Comparison of ENCODE assay signal across 24 cellular contexts in the genomic region with DNA sequence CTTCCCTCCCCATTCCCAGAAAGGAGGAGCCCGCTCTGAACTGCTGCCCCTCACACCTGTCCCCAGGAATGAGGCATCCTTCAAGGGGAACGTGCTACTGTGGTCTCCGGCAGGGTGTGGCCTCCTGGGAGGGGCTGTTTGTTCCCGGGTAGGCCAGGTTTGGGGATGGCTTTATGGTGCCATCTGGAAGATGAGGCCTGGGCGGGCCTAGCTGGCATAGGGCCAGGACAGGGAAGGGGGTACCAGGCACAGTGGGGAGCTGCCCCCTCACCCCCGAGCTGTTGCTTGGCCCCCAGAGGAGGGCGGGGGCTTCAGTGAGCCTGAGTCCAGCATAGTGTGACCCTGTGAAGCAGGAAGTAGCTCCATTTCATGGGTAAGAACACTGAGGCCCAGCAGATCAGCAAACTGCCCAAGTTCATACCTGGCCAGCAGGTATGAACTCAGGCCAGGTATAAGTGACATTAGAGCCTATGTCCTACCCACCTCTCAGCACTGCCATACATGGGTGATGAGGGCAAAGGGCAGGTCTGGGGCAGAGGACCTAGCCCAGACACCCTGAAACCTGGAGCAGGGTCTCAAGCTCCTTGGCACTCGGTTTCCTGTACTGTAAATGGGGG. TPM values are rescaled to one million over a fixed set of nuclear protein-coding genes. Genes with fewer than 3 reads are reported as not detected.
"Had no signal": no experiment of that assay in that cellular context is flagged by ENCODE, and none has a peak within 500 bp of the region (broad histone marks: within the 10 kb centered on the region; RNA-seq: fewer than 3 reads in every experiment).

No MANE protein-coding gene starts in this region.

- H3K4me3 Mint-ChIP-seq: activated CD4-positive, alpha-beta T cell treated with anti-CD3 and anti-CD28 coated beads, Interleukin-2, amount 10 ng/mL, durations not matched to agents 7 days and 5 days; activated T-cell treated with anti-CD3 and anti-CD28 coated beads, Interleukin-2, amount 50 U/mL, for 4 hours; dendritic cell treated with granulocyte-macrophage colony-stimulating factor and Interleukin-4, amounts not matched to agents 40 ng/mL and 50 ng/mL, for 4 days; immature natural killer cell; natural killer cell; stimulated activated naive CD8-positive, alpha-beta T cell treated with anti-CD3 and anti-CD28 coated beads, Interleukin-15, amount 100 ng/mL, for 72 hours had no signal

- DNase-seq: activated CD4-positive, alpha-beta T cell treated with anti-CD3 and anti-CD28 coated beads, Interleukin-2, amount 10 ng/mL, durations not matched to agents 7 days and 5 days; activated CD8-positive, alpha-beta memory T cell treated with anti-CD3 and anti-CD28 coated beads, Interleukin-2, amount 50 U/mL, for 4 hours; activated T-cell treated with anti-CD3 and anti-CD28 coated beads, Interleukin-2, amount 50 U/mL, for 4 hours; adrenal gland; cerebellar nuclear complex; effector memory CD4-positive, alpha-beta T cell; immature natural killer cell; mesendoderm; natural killer cell; nucleus accumbens; stimulated activated naive CD8-positive, alpha-beta T cell treated with anti-CD3 and anti-CD28 coated beads, Interleukin-15, amount 100 ng/mL, for 72 hours; trophoblast cell had no signal

- ATAC-seq: activated CD4-positive, CD25-positive, alpha-beta regulatory T cell treated with anti-CD3 and anti-CD28 coated beads, Interleukin-2, amount 50 U/mL, for 24 hours; activated naive CD4-positive, alpha-beta T cell treated with anti-CD3 and anti-CD28 coated beads, Interleukin-2, amount 50 U/mL, for 72 hours; activated T-cell treated with anti-CD3 and anti-CD28 coated beads, Interleukin-2, amount 50 U/mL, for 4 hours; gastroesophageal sphincter; heart left ventricle had no signal

- H3K27me3 Mint-ChIP-seq: activated CD4-positive, alpha-beta T cell treated with anti-CD3 and anti-CD28 coated beads, Interleukin-2, amount 10 ng/mL, durations not matched to agents 7 days and 5 days; stimulated activated naive CD8-positive, alpha-beta T cell treated with anti-CD3 and anti-CD28 coated beads, Interleukin-15, amount 100 ng/mL, for 72 hours had no signal

- H3K4me3 ChIP-seq: adrenal gland, esophagus muscularis mucosa, gastroesophageal sphincter, heart left ventricle, prostate gland, right atrium auricular region, suprapubic skin had no signal

- H3K4me1 Mint-ChIP-seq: stimulated activated naive CD8-positive, alpha-beta T cell treated with anti-CD3 and anti-CD28 coated beads, Interleukin-15, amount 100 ng/mL, for 72 hours had no signal

- H3K36me3 Mint-ChIP-seq: activated naive CD4-positive, alpha-beta T cell treated with anti-CD3 and anti-CD28 coated beads, Interleukin-2, amount 50 U/mL, for 72 hours; immature natural killer cell; natural killer cell had no signal

- H3K36me3 ChIP-seq: adrenal gland, esophagus muscularis mucosa, gastroesophageal sphincter, heart left ventricle, prostate gland, right atrium auricular region, suprapubic skin had no signal

- H3K27me3 ChIP-seq: adrenal gland, right atrium auricular region had no signal

- H3K27ac Mint-ChIP-seq: activated CD4-positive, alpha-beta T cell treated with anti-CD3 and anti-CD28 coated beads, Interleukin-2, amount 10 ng/mL, durations not matched to agents 7 days and 5 days; dendritic cell treated with granulocyte-macrophage colony-stimulating factor and Interleukin-4, amounts not matched to agents 40 ng/mL and 50 ng/mL, for 4 days; immature natural killer cell; natural killer cell; stimulated activated naive CD8-positive, alpha-beta T cell treated with anti-CD3 and anti-CD28 coated beads, Interleukin-15, amount 100 ng/mL, for 72 hours had no signal

- H3K9me3 Mint-ChIP-seq: activated CD4-positive, alpha-beta T cell treated with anti-CD3 and anti-CD28 coated beads, Interleukin-2, amount 10 ng/mL, durations not matched to agents 7 days and 5 days; activated naive CD4-positive, alpha-beta T cell treated with anti-CD3 and anti-CD28 coated beads, Interleukin-2, amount 50 U/mL, for 72 hours; activated T-cell treated with anti-CD3 and anti-CD28 coated beads, Interleukin-2, amount 50 U/mL, for 4 hours; dendritic cell treated with granulocyte-macrophage colony-stimulating factor and Interleukin-4, amounts not matched to agents 40 ng/mL and 50 ng/mL, for 4 days; immature natural killer cell; natural killer cell; stimulated activated naive CD8-positive, alpha-beta T cell treated with anti-CD3 and anti-CD28 coated beads, Interleukin-15, amount 100 ng/mL, for 72 hours had no signal

RNA-seq across cellular contexts. Expression of gene SPDEF, which starts 17.5 kb away (rescaled TPM):
- total RNA-seq: activated CD4-positive, alpha-beta T cell treated with anti-CD3 and anti-CD28 coated beads, Interleukin-2, amount 10 ng/mL, durations not matched to agents 7 days and 5 days; endothelial cell of umbilical vein; esophagus muscularis mucosa; skeletal muscle tissue; T-helper 1 cell treated with Interleukin-12 subunit alpha and Interleukin-12 subunit beta and Interleukin-4 antibody, amounts not matched to agents 30 ng/mL and 1 ng/mL, for 36 hours had no signal
